ENCODE assay signal across 8 cellular contexts in the genomic region with DNA sequence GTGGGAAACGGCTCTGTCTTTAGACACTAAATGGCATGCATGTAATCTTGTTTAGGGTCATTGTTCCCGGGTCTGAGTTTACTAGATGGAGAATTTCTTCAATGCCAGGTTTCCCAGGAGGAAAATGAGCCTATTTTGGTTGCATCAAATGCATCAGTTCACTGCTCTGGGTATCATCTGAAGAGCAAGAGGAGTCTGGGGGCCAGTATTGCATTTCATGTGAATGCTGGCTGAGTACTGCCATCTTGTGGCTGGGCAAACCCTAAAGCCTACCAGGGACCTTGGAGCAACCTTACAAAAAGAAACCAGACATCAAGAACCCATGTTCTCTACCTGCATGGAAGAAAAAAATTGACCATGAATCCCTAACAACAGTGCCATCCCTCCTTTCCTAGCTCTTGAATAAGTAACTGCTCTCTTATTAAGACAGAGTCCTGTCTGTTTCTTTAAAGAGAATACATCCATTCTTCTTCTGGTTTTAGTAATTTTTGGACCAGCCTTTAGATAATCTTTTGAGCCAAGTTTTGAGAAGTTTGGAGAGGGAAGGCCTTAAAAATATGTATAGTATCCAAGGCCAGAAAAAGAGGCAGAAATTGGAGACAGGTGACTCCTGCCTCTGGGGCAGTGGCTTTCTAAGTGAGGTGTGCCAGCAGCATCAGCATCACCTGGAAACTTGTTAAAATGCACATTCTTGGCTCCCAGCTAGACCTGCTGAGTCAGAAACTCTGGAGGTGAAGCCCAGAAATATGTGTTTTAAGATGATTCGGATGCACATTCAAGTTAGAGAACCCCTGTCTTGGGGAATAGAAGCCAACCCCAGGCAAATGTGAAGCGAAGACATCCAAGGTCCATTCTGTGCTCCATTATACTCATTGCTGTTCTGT.
DNase-seq lines count a peak whose midpoint lies in the region; ATAC-seq and TF ChIP-seq lines count a peak whose summit lies in the region.

No MANE protein-coding gene starts in this region.

- no peaks in the 10 kb centered on the region for H3K4me1 ChIP-seq in Panc1 (ENCODE audit: control insufficient read depth, insufficient read depth, low read length)

- peak; percentile 95 for TF ChIP-seq RAD21 in Ishikawa (IDR thresholded peaks at IDR 0.05; ENCODE audit: low read depth)

- no peak overlapping the region for H3K4me3 Mint-ChIP-seq in activated T-helper 2 cell treated with anti-CD3 and anti-CD28 coated beads, Interferon-gamma antibody, Interleukin-2, Interleukin-4, amounts not matched to agents 10 μg/mL and 5 μg/mL and 100 μg/mL, durations not matched to agents 14 hours and 24 hours and 36 hours (ENCODE audit: low read depth)

- H3K27ac ChIP-seq in Panc1 (ENCODE audit: low read length): no peak overlapping the region

- intact Hi-C loops in Panc1 (cut with micrococcal nuclease; ENCODE audit: unreplicated experiment): loop anchor here (2.0 to 10.0 kb wide), 3 partner anchors 254 to 564 kb away; no protein-coding TSS in a partner anchor
- intact Hi-C loops in activated T-helper 2 cell treated with anti-CD3 and anti-CD28 coated beads, Interferon-gamma antibody, Interleukin-2, Interleukin-4, amounts not matched to agents 10 μg/mL and 5 μg/mL and 100 μg/mL, durations not matched to agents 14 hours and 24 hours and 36 hours (cut with micrococcal nuclease): loop anchor here (1.0 kb wide), 1 partner anchor 466 kb away; no protein-coding TSS in a partner anchor

- POLR2A ChIA-PET in Panc1 (lab: Charles Lee): no interaction called here

- no peaks in the 10 kb centered on the region for H3K9me3 ChIP-seq in Panc1 (ENCODE audit: control insufficient read depth, insufficient read depth, low read depth, low read length)

- no TSS peak for BruUV-seq in Panc1 (replicated peaks; lab: Mats Ljungman, UMichigan)

- TF ChIP-seq EP300 in Ishikawa (IDR thresholded peaks at IDR 0.05; ENCODE audit: borderline replicate concordance): no peak

- H3K4me1 Mint-ChIP-seq in activated T-helper 2 cell treated with anti-CD3 and anti-CD28 coated beads, Interferon-gamma antibody, Interleukin-2, Interleukin-4, amounts not matched to agents 10 μg/mL and 5 μg/mL and 100 μg/mL, durations not matched to agents 14 hours and 24 hours and 36 hours (ENCODE audit: low read depth): peaks cover 82% of the 10 kb centered on the region

- no peaks in the 10 kb centered on the region for H3K36me3 ChIP-seq in Panc1 (ENCODE audit: control insufficient read depth, insufficient read depth, low read length)

- H3K4me3 ChIP-seq in Panc1 (ENCODE audit: low read depth in 2 of 2, low read length in 2 of 2): no peak overlapping the region
- no peak overlapping the region for H3K4me3 ChIP-seq in retinal pigment epithelial cell (ENCODE audit: low read length)

- H3K9me3 Mint-ChIP-seq in activated T-helper 2 cell treated with anti-CD3 and anti-CD28 coated beads, Interferon-gamma antibody, Interleukin-2, Interleukin-4, amounts not matched to agents 10 μg/mL and 5 μg/mL and 100 μg/mL, durations not matched to agents 14 hours and 24 hours and 36 hours: peaks cover 9% of the 10 kb centered on the region

- CTCF ChIA-PET in Panc1 (lab: Charles Lee): interaction anchor here (0.5 kb wide), 1 partner anchor 180 kb away, joined by 3 read pairs; no protein-coding TSS in a partner anchor

- in situ Hi-C loops in Panc1 (cut with HindIII; ENCODE audit: low pct_unique_long_range_greater_than_20kb, low sequenced_read_pairs): no loop called here

- no peaks in the 10 kb centered on the region for H3K27me3 ChIP-seq in Panc1 (ENCODE audit: control insufficient read depth, insufficient read depth, low read length)

- no peak overlapping the region for H3K27ac Mint-ChIP-seq in activated T-helper 2 cell treated with anti-CD3 and anti-CD28 coated beads, Interferon-gamma antibody, Interleukin-2, Interleukin-4, amounts not matched to agents 10 μg/mL and 5 μg/mL and 100 μg/mL, durations not matched to agents 14 hours and 24 hours and 36 hours

- peak; percentile 83 for ATAC-seq in Panc1
- ATAC-seq in GM19452 (IDR thresholded peaks at IDR 0.05; ENCODE audit: unreplicated experiment): no peak
- ATAC-seq in GM19035 (IDR thresholded peaks at IDR 0.05; ENCODE audit: unreplicated experiment): no peak

- TF ChIP-seq CTCF in Panc1 (IDR thresholded peaks at IDR 0.05): peak; percentile 80
- TF ChIP-seq CTCF in retinal pigment epithelial cell (conservative IDR thresholded peaks at IDR 0.05; ENCODE audit: low read depth, low read length): peak; percentile 91

- no peaks in the 10 kb centered on the region for H3K27me3 Mint-ChIP-seq in activated T-helper 2 cell treated with anti-CD3 and anti-CD28 coated beads, Interferon-gamma antibody, Interleukin-2, Interleukin-4, amounts not matched to agents 10 μg/mL and 5 μg/mL and 100 μg/mL, durations not matched to agents 14 hours and 24 hours and 36 hours (ENCODE audit: low read depth)

- H3K36me3 Mint-ChIP-seq in activated T-helper 2 cell treated with anti-CD3 and anti-CD28 coated beads, Interferon-gamma antibody, Interleukin-2, Interleukin-4, amounts not matched to agents 10 μg/mL and 5 μg/mL and 100 μg/mL, durations not matched to agents 14 hours and 24 hours and 36 hours (ENCODE audit: low read depth): peaks cover 10% of the 10 kb centered on the region

- DNase-seq in DMS79 (lab: John Stamatoyannopoulos, UW) (peak; percentile 56), Panc1 (ENCODE audit: low read depth, low spot score) (peak; percentile 45), glomerular visceral epithelial cell (ENCODE audit: extremely low spot score) (peak; percentile 43), retinal pigment epithelial cell (ENCODE audit: low read depth) (peak; percentile 11)
- peak; percentile 66 for DNase-seq in activated T-helper 2 cell treated with anti-CD3 and anti-CD28 coated beads, Interferon-gamma antibody, Interleukin-2, Interleukin-4, amounts not matched to agents 10 μg/mL and 5 μg/mL and 100 μg/mL, durations not matched to agents 14 hours and 24 hours and 36 hours (ENCODE audit: low spot score)

TF ChIP-seq in Ishikawa, 13 proteins besides CTCF, POLR2A, EP300 and RAD21:
- TF ChIP-seq ZBTB7A (IDR thresholded peaks at IDR 0.05; ENCODE audit: low read depth): no peak
- no peak for TF ChIP-seq CEBPB (IDR thresholded peaks at IDR 0.05)
- TF ChIP-seq TCF12 (IDR thresholded peaks at IDR 0.05; ENCODE audit: low read depth): 0 out of 2 replicates have a peak, but pooled peaks have one; percentile 18

Comparison
In these comparisons a context has a peak if more than half of its experiments do, and no peak if none do; other contexts are left out.
1. DNase-seq: peak in every context shown above with its lines; median percentile 66 in activated T-helper 2 cell treated with anti-CD3 and anti-CD28 coated beads, Interferon-gamma antibody, Interleukin-2, Interleukin-4, amounts not matched to agents 10 μg/mL and 5 μg/mL and 100 μg/mL, durations not matched to agents 14 hours and 24 hours and 36 hours; 56 in DMS79; 45 in Panc1; 43 in glomerular visceral epithelial cell; 11 in retinal pigment epithelial cell.